ENCODE assay signal across 8 cellular contexts in the genomic region with DNA sequence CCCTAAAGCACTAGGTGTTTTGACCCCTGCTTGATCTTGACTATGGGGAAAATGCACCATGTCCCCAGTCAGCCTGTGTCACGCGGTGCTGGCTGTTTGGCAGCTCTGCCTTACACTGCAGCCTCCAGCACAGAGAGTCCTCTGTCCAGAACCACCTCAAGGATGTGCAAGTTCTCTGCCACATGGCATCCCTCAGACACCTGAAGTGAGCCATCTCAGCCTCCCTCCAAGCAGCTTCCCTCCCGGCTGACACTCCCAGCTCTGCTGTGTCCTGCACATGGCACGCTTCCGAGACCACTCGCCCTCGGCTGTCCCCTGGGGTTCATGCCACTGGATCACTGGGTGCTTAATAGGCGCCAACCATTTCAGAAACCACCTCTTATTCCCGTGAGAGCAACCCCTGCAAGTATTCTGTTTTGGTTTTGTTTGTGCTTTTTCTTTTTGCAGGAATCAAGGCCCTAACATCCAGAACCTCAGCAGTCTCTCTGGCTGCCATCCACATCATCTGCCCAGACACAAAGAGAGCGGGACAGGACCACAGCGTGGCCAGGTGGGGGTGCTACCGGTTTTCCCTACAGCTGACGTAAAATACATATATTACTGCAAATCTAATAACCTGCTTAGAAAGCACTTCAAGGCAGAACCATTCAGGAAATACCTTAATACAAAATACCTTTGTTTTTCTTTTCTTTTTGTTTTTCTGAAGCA. TPM values are rescaled to one million over a fixed set of nuclear protein-coding genes. Genes with fewer than 3 reads are reported as not detected.
DNase-seq lines count a peak whose midpoint lies in the region; ATAC-seq, FAIRE-seq and TF ChIP-seq lines count a peak whose summit lies in the region.

No MANE protein-coding gene starts in this region.

- ATAC-seq in Panc1 (no peak), lower lobe of right lung (no peak)

- H3K36me3 ChIP-seq in Panc1 (ENCODE audit: control insufficient read depth, insufficient read depth, low read length), result 0 out of 2 replicates have a peak, but pooled peaks cover 9% of the 10 kb centered on the region
- peaks cover 5% of the 10 kb centered on the region for H3K36me3 ChIP-seq in bronchial epithelial cell (ENCODE audit: control insufficient read depth, insufficient read depth, low read length)
- H3K36me3 ChIP-seq in lower lobe of right lung, result no peaks in the 10 kb centered on the region

- intact Hi-C loops in Panc1 (cut with micrococcal nuclease; ENCODE audit: unreplicated experiment), result loop anchor here (10.0 kb wide), 1 partner anchor 205 kb away; a partner anchor contains a TSS
- intact Hi-C loops in lower lobe of right lung (cut with DNase I), result no loop called here

- CTCF ChIA-PET in Panc1 (lab: Charles Lee), result no interaction called here

- FAIRE-seq in bronchial epithelial cell (lab: Jason Lieb, UNC), result no peak

- TF ChIP-seq CTCF in Panc1 (IDR thresholded peaks at IDR 0.05), result peak; percentile 66; the same call in 1 of the 2 replicates
- TF ChIP-seq CTCF in bronchial epithelial cell (IDR thresholded peaks at IDR 0.05; ENCODE audit: insufficient read depth, low read length, severe bottlenecking), result peak; percentile 15
- peak; percentile 13 for TF ChIP-seq CTCF in lower lobe of right lung (IDR thresholded peaks at IDR 0.05)

- H3K4me3 ChIP-seq in Panc1 (ENCODE audit: low read depth in 2 of 2, low read length in 2 of 2), result no peak overlapping the region
- no peak overlapping the region for H3K4me3 ChIP-seq in bronchial epithelial cell (ENCODE audit: low read depth, low read length)
- no peak overlapping the region for H3K4me3 ChIP-seq in lower lobe of right lung

- DNase-seq in COLO668 (lab: John Stamatoyannopoulos, UW; ENCODE audit: unreplicated experiment) (peak; percentile 73), Panc1 (ENCODE audit: low read depth, low spot score) (no peak), bronchial epithelial cell (ENCODE audit: low read depth) (no peak), lower lobe of right lung (no peak), GDM1 (lab: John Stamatoyannopoulos, UW) (no peak), SKM-1 (lab: John Stamatoyannopoulos, UW; ENCODE audit: unreplicated experiment) (no peak), NCI-H345 treated with DMSO at 0.1 percent for 48 hours (lab: John Stamatoyannopoulos, UW; ENCODE audit: unreplicated experiment) (no peak), SKM-1 treated with dmso at 0.1 percent for 144 hours (lab: John Stamatoyannopoulos, UW; ENCODE audit: unreplicated experiment) (no peak)

- H3K9me3 ChIP-seq in Panc1 (ENCODE audit: control insufficient read depth, insufficient read depth, low read depth, low read length), result no peaks in the 10 kb centered on the region
- no peaks in the 10 kb centered on the region for H3K9me3 ChIP-seq in lower lobe of right lung

- no peaks in the 10 kb centered on the region for H3K27me3 ChIP-seq in Panc1 (ENCODE audit: control insufficient read depth, insufficient read depth, low read length)
- no peaks in the 10 kb centered on the region for H3K27me3 ChIP-seq in bronchial epithelial cell (ENCODE audit: control insufficient read depth, insufficient read depth, low read length)
- no peaks in the 10 kb centered on the region for H3K27me3 ChIP-seq in lower lobe of right lung (ENCODE audit: low read depth)

- POLR2A ChIA-PET in Panc1 (lab: Charles Lee), result no interaction called here

- TSS peak; percentile 44 for BruUV-seq in Panc1 (replicated peaks; lab: Mats Ljungman, UMichigan)

- H3K4me1 ChIP-seq in Panc1 (ENCODE audit: control insufficient read depth, insufficient read depth, low read length) (peaks cover 97% of the 10 kb centered on the region), lower lobe of right lung (peaks cover 90% of the 10 kb centered on the region)

- in situ Hi-C loops in Panc1 (cut with HindIII; ENCODE audit: low pct_unique_long_range_greater_than_20kb, low sequenced_read_pairs), result no loop called here

- peak overlapping the region; percentile 99 for H3K27ac ChIP-seq in Panc1 (ENCODE audit: low read length)
- peak overlapping the region; percentile 82 for H3K27ac ChIP-seq in lower lobe of right lung

RNA-seq across cellular contexts. Expression of a gene that starts 45.7 kb away (rescaled TPM):
- total RNA-seq in Panc1 (2021; ENCODE audit: unreplicated experiment) (491 TPM), bronchial epithelial cell (73.5 and 100 TPM in 2 replicates), lower lobe of right lung (236 TPM)
- 494 TPM for polyA plus RNA-seq in Panc1 (2012; ENCODE audit: insufficient read length)

Comparison
In these comparisons a context has a peak if more than half of its experiments do, and no peak if none do; other contexts are left out.
1. CTCF ChIP-seq: peak in every context shown above with its lines; median percentile 66 in Panc1; 15 in bronchial epithelial cell; 13 in lower lobe of right lung.